ENCODE assay signal across 21 cellular contexts in the genomic region with DNA sequence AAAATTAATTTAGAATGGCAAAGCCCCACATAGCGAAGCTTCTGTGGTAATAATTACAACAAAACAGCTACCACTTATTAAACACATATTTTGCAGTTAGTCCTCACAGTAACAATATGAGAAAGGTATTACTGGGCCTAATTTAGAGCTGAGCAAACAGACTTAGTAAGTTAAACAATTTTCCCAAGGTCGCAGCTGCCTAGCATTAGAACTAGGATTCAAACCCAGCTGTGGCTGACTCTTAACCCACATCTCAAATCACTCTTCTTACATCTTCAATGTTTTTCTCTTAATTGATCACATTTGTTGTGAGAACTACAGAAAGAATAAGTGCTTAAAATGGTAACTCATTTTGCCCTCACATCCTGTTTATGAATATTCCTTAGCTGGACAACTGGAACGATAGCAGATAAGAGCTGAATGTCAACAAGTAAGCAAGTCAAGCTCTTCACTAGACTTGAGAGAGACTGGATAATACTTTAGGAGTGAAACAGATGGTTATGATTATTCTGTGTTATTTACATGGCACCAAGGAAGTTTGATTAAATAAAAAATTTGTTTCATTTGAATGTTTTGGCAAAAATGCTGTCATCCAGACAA. TPM values are rescaled to one million over a fixed set of nuclear protein-coding genes. Genes with fewer than 3 reads are reported as not detected.
"Had no signal": no experiment of that assay in that cellular context is flagged by ENCODE, and none has a peak within 500 bp of the region (broad histone marks: within the 10 kb centered on the region; RNA-seq: fewer than 3 reads in every experiment).

No MANE protein-coding gene starts in this region.

- DNase-seq: activated B cell treated with CpG ODN at 0.5 μM for 24 hours; activated CD4-positive, alpha-beta T cell treated with anti-CD3 and anti-CD28 coated beads for 1 hour; activated CD4-positive, alpha-beta T cell treated with anti-CD3 and anti-CD28 coated beads, Interleukin-2, amount 10 ng/mL, durations not matched to agents 24 days and 14 days; activated CD4-positive, alpha-beta T cell treated with anti-CD3 and anti-CD28 coated beads, Interleukin-2, amount 50 U/mL, for 48 hours; activated CD8-positive, alpha-beta memory T cell treated with anti-CD3 and anti-CD28 coated beads, Interleukin-2, amount 10 ng/mL, durations not matched to agents 7 days and 5 days; activated effector memory CD4-positive, alpha-beta T cell treated with Interleukin-2 at 50 U/mL for 16 hours; activated naive CD4-positive, alpha-beta T cell; activated T-cell treated with anti-CD3 and anti-CD28 coated beads, Interleukin-2, amount 50 U/mL, for 24 hours; aorta; central memory CD4-positive, alpha-beta T cell; NCI-H1092; NCI-H1417 treated with DMSO at 0.1 percent for 48 hours; NCI-H187; NCI-H2081; NCI-H524 treated with DMSO at 0.1 percent for 48 hours; NCI-H748 treated with DMSO at 0.1 percent for 48 hours; SIG-M5; T-helper 17 cell; T-helper 9 cell had no signal

- ATAC-seq: activated CD8-positive, alpha-beta memory T cell treated with anti-CD3 and anti-CD28 coated beads, Interleukin-2, amount 10 ng/mL, durations not matched to agents 7 days and 5 days; T-helper 17 cell had no signal

- FAIRE-seq: bronchial epithelial cell had no signal

RNA-seq across cellular contexts. Expression of a gene that starts 59.4 kb away (rescaled TPM):
- total RNA-seq: activated B cell treated with CpG ODN at 0.5 μM for 24 hours, OCI-LY7, T-helper 17 cell had no signal
